ENCODE assay signal across 9 cellular contexts in genomic region chr15:52010633-52011595, GRCh38. TPM values are rescaled to one million over a fixed set of nuclear protein-coding genes. Genes with fewer than 3 reads are reported as not detected.
DNase-seq lines count a peak whose midpoint lies in the region; ATAC-seq and TF ChIP-seq lines count a peak whose summit lies in the region.
"Had no signal": no experiment of that assay in that cellular context is flagged by ENCODE, and none has a peak within 500 bp of the region (broad histone marks: within the 10 kb centered on the region; RNA-seq: fewer than 3 reads in every experiment).

No MANE protein-coding gene starts in this region.

- H3K36me3 ChIP-seq in heart left ventricle, result no peaks in the 10 kb centered on the region
- H3K36me3 ChIP-seq in upper lobe of left lung, result no peaks in the 10 kb centered on the region

- ATAC-seq in heart left ventricle, result no peak
- ATAC-seq in Right ventricle myocardium inferior, result no peak
- peak; percentile 65 for ATAC-seq in SK-N-SH treated with all-trans-retinoic acid at 6 μM for 48 hours
- ATAC-seq in upper lobe of left lung (ENCODE audit: low FRiP score in 2 of 2), result no peak
- no peak for ATAC-seq in HG03159 (IDR thresholded peaks at IDR 0.05; ENCODE audit: unreplicated experiment)

- no peak for TF ChIP-seq CTCF in heart left ventricle (IDR thresholded peaks at IDR 0.05)
- TF ChIP-seq CTCF in fibroblast of villous mesenchyme (IDR thresholded peaks at IDR 0.05; ENCODE audit: insufficient read depth, low read depth, low read length), result no peak
- no peak for TF ChIP-seq CTCF in upper lobe of left lung (IDR thresholded peaks at IDR 0.05)

- TF ChIP-seq EP300 in upper lobe of left lung (IDR thresholded peaks at IDR 0.05), result no peak

- intact Hi-C loops in heart left ventricle (cut with DNase I) (no loop called here), Right ventricle myocardium inferior (cut with DNase I) (no loop called here)

- H3K27ac ChIP-seq in heart left ventricle (peak overlapping the region in 7 of 12 donors; percentile 15 to 60 (median 28)), upper lobe of left lung (peak overlapping the region in 3 of 4 donors; percentile 30 to 45 (median 37))

- H3K27me3 ChIP-seq in heart left ventricle (no peaks in the 10 kb centered on the region), upper lobe of left lung (no peaks in the 10 kb centered on the region)

- H3K9me3 ChIP-seq in heart left ventricle (no peaks in the 10 kb centered on the region), upper lobe of left lung (no peaks in the 10 kb centered on the region)

- H3K4me1 ChIP-seq in heart left ventricle, result peaks cover 0 to 48% (median 34%) of the 10 kb centered on the region in 12 donors
- H3K4me1 ChIP-seq in upper lobe of left lung, result peaks cover 34 to 43% (median 38%) of the 10 kb centered on the region in 4 donors

- H3K4me3 ChIP-seq in heart left ventricle, result no peak overlapping the region
- no peak overlapping the region for H3K4me3 ChIP-seq in fibroblast of villous mesenchyme (ENCODE audit: low read depth, low read length)
- H3K4me3 ChIP-seq in upper lobe of left lung, result no peak overlapping the region

- TF ChIP-seq POLR2A in heart left ventricle (IDR thresholded peaks at IDR 0.05) (no peak), upper lobe of left lung (IDR thresholded peaks at IDR 0.05) (no peak)

- DNase-seq in heart left ventricle (no peak), Right ventricle myocardium inferior (ENCODE audit: missing footprints) (no peak), fibroblast of villous mesenchyme (ENCODE audit: low read depth) (peak; percentile 89), upper lobe of left lung (no peak), NOMO-1 treated with dmso at 0.1 percent for 144 hours (lab: John Stamatoyannopoulos, UW; ENCODE audit: unreplicated experiment) (no peak), T-helper 9 cell (no peak)
- DNase-seq: NCI-H187 had no signal

- WGBS in heart left ventricle, 4 donors, result 84 to 89% (median 86%) methylated on average over 14 of the region's 14 CpGs
- 66 to 71% methylated on average over 14 of the region's 14 CpGs for WGBS in upper lobe of left lung, 2 donors

TF ChIP-seq in SK-N-SH treated with all-trans-retinoic acid at 6 μM for 48 hours, 23 proteins besides CTCF, POLR2A, EP300 and RAD21:
- TF ChIP-seq ZNF8 (CRISPR knock-in tag; IDR thresholded peaks at IDR 0.05) (no peak), ZNF70 (CRISPR knock-in tag; IDR thresholded peaks at IDR 0.05) (no peak), CREB5 (CRISPR knock-in tag; IDR thresholded peaks at IDR 0.05; ENCODE audit: low read depth) (no peak), SNAI2 (CRISPR knock-in tag; IDR thresholded peaks at IDR 0.05) (no peak), PATZ1 (CRISPR knock-in tag; IDR thresholded peaks at IDR 0.05; ENCODE audit: borderline replicate concordance) (no peak), POU6F1 (CRISPR knock-in tag; IDR thresholded peaks at IDR 0.05; ENCODE audit: borderline replicate concordance, low read depth) (no peak), PPARA (CRISPR knock-in tag; IDR thresholded peaks at IDR 0.05; ENCODE audit: borderline replicate concordance) (no peak)

RNA-seq across cellular contexts. Expression of gene MAPK6, which starts 8.1 kb away (rescaled TPM):
- total RNA-seq in heart left ventricle (10 to 100 TPM; 10.4 to 26.2 (median 18.2) TPM), Right ventricle myocardium inferior (22.6 TPM), fibroblast of villous mesenchyme (108 and 135 TPM in 2 replicates), upper lobe of left lung (10 to 100 TPM in 5 of 6 donors, 1 to 10 TPM in 1; 6.7 to 34.1 (median 24.4) TPM)
- 10 to 100 TPM in 1 of 2 donors, 1 to 10 TPM in 1; 3.6 to 17.5 TPM for polyA plus RNA-seq in heart left ventricle

RNA-seq across cellular contexts. Expression of gene LEO1, which starts 39.3 kb away (rescaled TPM):
- total RNA-seq in heart left ventricle (10 to 100 TPM in 1 of 9 donors, 1 to 10 TPM in 8; 4.9 to 10.4 (median 8.3) TPM), Right ventricle myocardium inferior (8.5 TPM), fibroblast of villous mesenchyme (22.2 and 28.1 TPM in 2 replicates), upper lobe of left lung (10 to 100 TPM in 4 of 6 donors, 1 to 10 TPM in 2; 9.8 to 25.1 (median 14.2) TPM)
- 10 to 100 TPM in 1 of 2 donors, 1 to 10 TPM in 1; 8.3 to 12.6 TPM for polyA plus RNA-seq in heart left ventricle
